ENCODE assay signal across 13 cellular contexts in the genomic region with DNA sequence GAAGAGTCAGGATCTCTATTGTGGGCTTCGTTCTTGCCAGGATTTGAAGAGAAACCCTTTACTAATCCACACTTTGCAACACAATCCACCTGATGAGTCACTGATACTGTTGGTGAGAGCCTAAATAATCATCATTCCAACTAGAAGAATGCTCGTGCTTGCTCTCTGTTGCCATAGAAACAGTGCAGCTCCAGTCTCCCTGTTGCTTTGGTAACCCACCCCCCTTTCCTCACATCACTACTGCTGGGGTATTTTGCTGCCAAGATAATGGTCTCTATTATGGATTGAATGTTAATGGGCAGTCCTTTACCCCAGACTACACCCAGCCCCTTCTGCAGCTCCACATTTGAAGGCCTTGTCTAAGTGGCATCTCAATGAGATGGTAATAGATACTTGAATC.
DNase-seq lines count a peak whose midpoint lies in the region; ATAC-seq, FAIRE-seq and TF ChIP-seq lines count a peak whose summit lies in the region.
"Had no signal": no experiment of that assay in that cellular context is flagged by ENCODE, and none has a peak within 500 bp of the region (broad histone marks: within the 10 kb centered on the region; RNA-seq: fewer than 3 reads in every experiment).

No MANE protein-coding gene starts in this region.

- POLR2A ChIA-PET in K562 (lab: Yijun Ruan, JAX), result no interaction called here
- POLR2A ChIA-PET in activated CD4-positive, alpha-beta memory T cell treated with anti-CD3 and anti-CD28 coated beads, Interleukin-2, amount 10 ng/mL, durations not matched to agents 7 days and 5 days (lab: Charles Lee), result interaction anchor here (1.0 kb wide), 1 partner anchor 25 kb away, joined by 3 read pairs; no protein-coding TSS in a partner anchor

- H3K9me1 ChIP-seq in K562 (ENCODE audit: control insufficient read depth, insufficient read depth, low read length), result no peaks in the 10 kb centered on the region

- no peaks in the 10 kb centered on the region for H3K9me3 Mint-ChIP-seq in activated CD4-positive, alpha-beta memory T cell treated with anti-CD3 and anti-CD28 coated beads, Interleukin-2, amount 10 ng/mL, durations not matched to agents 7 days and 5 days

- H3K4me1 ChIP-seq in K562 (replicated peaks in 1 of 2; ENCODE audit: control insufficient read depth in 2 of 2, insufficient read depth in 2 of 2, low read length in 2 of 2), result no peaks in the 10 kb centered on the region
- H3K4me1 ChIP-seq in Peyer's patch, result no peaks in the 10 kb centered on the region
- H3K4me1 ChIP-seq: pancreas had no signal

- H3K27me3 ChIP-seq in K562 (ENCODE audit: control insufficient read depth in 2 of 2, insufficient read depth in 2 of 2, low read length in 2 of 2) (no peaks in the 10 kb centered on the region), Peyer's patch (no peaks in the 10 kb centered on the region)
- H3K27me3 ChIP-seq: pancreas had no signal

- peak; percentile 12 for DNase-seq in Daoy (ENCODE audit: low read depth)
- peak; percentile 100 for DNase-seq in NCI-H1105 treated with DMSO at 0.1 percent for 48 hours (lab: John Stamatoyannopoulos, UW)
- DNase-seq in K562 (ENCODE audit: extremely low read depth in 1 of 4, low spot score in 3 of 4), result no peak
- peak; percentile 54 for DNase-seq in iris pigment epithelial cell (ENCODE audit: low read depth)
- DNase-seq in activated CD4-positive, alpha-beta memory T cell treated with anti-CD3 and anti-CD28 coated beads, Interleukin-2, amount 10 ng/mL, durations not matched to agents 7 days and 5 days, result no peak
- DNase-seq in stimulated activated CD4-positive, alpha-beta T cell treated with anti-CD3 and anti-CD28 coated beads, Interleukin-1b, Interleukin-23, amount 100 ng/mL, for 48 hours, result no peak
- no peak for DNase-seq in Peyer's patch
- DNase-seq in cerebellum (ENCODE audit: low spot score), result no peak
- DNase-seq: activated gamma-delta T cell treated with Interleukin-2 at 50 U/mL for 16 hours, pancreas had no signal

- no peaks in the 10 kb centered on the region for H3K27me3 Mint-ChIP-seq in activated CD4-positive, alpha-beta memory T cell treated with anti-CD3 and anti-CD28 coated beads, Interleukin-2, amount 10 ng/mL, durations not matched to agents 7 days and 5 days

- TF ChIP-seq RAD21 in K562 (CRISPR knock-in tag; conservative IDR thresholded peaks at IDR 0.05 in 1 of 2, IDR thresholded peaks at IDR 0.05 in 1 of 2), result no peak

- no peak overlapping the region for H3K4me3 Mint-ChIP-seq in activated CD4-positive, alpha-beta memory T cell treated with anti-CD3 and anti-CD28 coated beads, Interleukin-2, amount 10 ng/mL, durations not matched to agents 7 days and 5 days

- no peaks in the 10 kb centered on the region for H3K36me3 ChIP-seq in K562 (ENCODE audit: control insufficient read depth, insufficient read depth, low read length)
- no peaks in the 10 kb centered on the region for H3K36me3 ChIP-seq in Peyer's patch
- H3K36me3 ChIP-seq: pancreas had no signal

- H3K9ac ChIP-seq in K562 (ENCODE audit: insufficient read depth in 1 of 2, low read depth in 2 of 2, low read length in 2 of 2), result no peak overlapping the region

- H4K20me1 ChIP-seq in K562 (replicated peaks; ENCODE audit: control insufficient read depth, insufficient read depth, low read length), result no peaks in the 10 kb centered on the region

- 0% methylated on average over 2 of the region's 2 CpGs for WGBS in K562 (ENCODE audit: insufficient coverage, low coverage, missing lambda C conversion rate)

- no peak overlapping the region for H3K27ac Mint-ChIP-seq in activated CD4-positive, alpha-beta memory T cell treated with anti-CD3 and anti-CD28 coated beads, Interleukin-2, amount 10 ng/mL, durations not matched to agents 7 days and 5 days

- H3K4me3 ChIP-seq in K562 (no peak overlapping the region), Peyer's patch (no peak overlapping the region)
- H3K4me3 ChIP-seq: lung, pancreas had no signal

- no peaks in the 10 kb centered on the region for H3K36me3 Mint-ChIP-seq in activated CD4-positive, alpha-beta memory T cell treated with anti-CD3 and anti-CD28 coated beads, Interleukin-2, amount 10 ng/mL, durations not matched to agents 7 days and 5 days (ENCODE audit: low read depth)

- no peaks in the 10 kb centered on the region for H3K9me3 ChIP-seq in K562 (replicated peaks; ENCODE audit: control insufficient read depth, insufficient read depth, low read depth, low read length)
- H3K9me3 ChIP-seq in Peyer's patch, result no peaks in the 10 kb centered on the region
- H3K9me3 ChIP-seq: pancreas had no signal

- intact Hi-C loops in K562 (cut with micrococcal nuclease), result no loop called here

- TF ChIP-seq EP300 in K562 (IDR thresholded peaks at IDR 0.05; ENCODE audit: low read length), result no peak

- BruUV-seq in K562 (replicated peaks; lab: Mats Ljungman, UMichigan), result no TSS peak

- H3K27ac ChIP-seq in K562 (ENCODE audit: extremely low read depth, low read depth, low read length) (no peak overlapping the region), Peyer's patch (no peak overlapping the region)
- H3K27ac ChIP-seq: pancreas had no signal

- CTCF ChIA-PET in K562 (lab: Yijun Ruan, JAX; ENCODE audit: low intra/inter-chr PET ratio), result no interaction called here
- CTCF ChIA-PET in activated CD4-positive, alpha-beta memory T cell treated with anti-CD3 and anti-CD28 coated beads, Interleukin-2, amount 10 ng/mL, durations not matched to agents 7 days and 5 days (lab: Charles Lee), result no interaction called here

- H2AFZ ChIP-seq in K562 (ENCODE audit: low read depth, low read length), result no peak overlapping the region

- TF ChIP-seq CTCF in K562 (IDR thresholded peaks at IDR 0.05 in 2 of 3, conservative IDR thresholded peaks at IDR 0.05 in 1 of 3; ENCODE audit: insufficient read depth in 2 of 3, low read depth in 1 of 3, low read length in 3 of 3) (no peak), Peyer's patch (IDR thresholded peaks at IDR 0.05) (no peak)

- in situ Hi-C loops in K562 (cut with MboI), result no loop called here

- FAIRE-seq in K562 (lab: Jason Lieb, UNC), result no peak
- FAIRE-seq: colon, frontal cortex, pancreas had no signal

- TF ChIP-seq POLR2A in K562 (conservative IDR thresholded peaks at IDR 0.05) (no peak), Peyer's patch (IDR thresholded peaks at IDR 0.05) (no peak)

- H3K4me1 Mint-ChIP-seq in activated CD4-positive, alpha-beta memory T cell treated with anti-CD3 and anti-CD28 coated beads, Interleukin-2, amount 10 ng/mL, durations not matched to agents 7 days and 5 days, result no peaks in the 10 kb centered on the region

- ATAC-seq in K562, result no peak
- ATAC-seq: pancreas had no signal

- no peaks in the 10 kb centered on the region for H3K79me2 ChIP-seq in K562 (ENCODE audit: control insufficient read depth, insufficient read depth, low read length)

- no peak overlapping the region for H3K4me2 ChIP-seq in K562 (ENCODE audit: insufficient read depth, low read length)

TF ChIP-seq in K562, 482 proteins besides CTCF, POLR2A, EP300 and RAD21:
- TF ChIP-seq ELF4 (CRISPR knock-in tag; IDR thresholded peaks at IDR 0.05) (no peak), MYC (IDR thresholded peaks at IDR 0.05; ENCODE audit: low read depth, low read length) (no peak), MYC (CRISPR knock-in tag; IDR thresholded peaks at IDR 0.05; ENCODE audit: borderline replicate concordance, low read depth) (no peak), ATF7 (IDR thresholded peaks at IDR 0.05) (no peak), GTF2E2 (tag; IDR thresholded peaks at IDR 0.05) (no peak), DNMT1 (IDR thresholded peaks at IDR 0.05) (no peak), DACH1 (IDR thresholded peaks at IDR 0.05; ENCODE audit: partially characterized antibody) (no peak), RFX1 (IDR thresholded peaks at IDR 0.05) (peak; percentile 57)

Comparison
In these comparisons a context has a peak if more than half of its experiments do, and no peak if none do; other contexts are left out.
1. DNase-seq: peak in Daoy (single experiment), NCI-H1105 treated with DMSO at 0.1 percent for 48 hours (single experiment) and iris pigment epithelial cell (single experiment); none in K562 (0 of 4), activated CD4-positive, alpha-beta memory T cell treated with anti-CD3 and anti-CD28 coated beads, Interleukin-2, amount 10 ng/mL, durations not matched to agents 7 days and 5 days (single experiment), stimulated activated CD4-positive, alpha-beta T cell treated with anti-CD3 and anti-CD28 coated beads, Interleukin-1b, Interleukin-23, amount 100 ng/mL, for 48 hours (single experiment), Peyer's patch (0 of 3) and cerebellum (single experiment).